Comparison of ENCODE assay signal across 26 cellular contexts in the genomic region with DNA sequence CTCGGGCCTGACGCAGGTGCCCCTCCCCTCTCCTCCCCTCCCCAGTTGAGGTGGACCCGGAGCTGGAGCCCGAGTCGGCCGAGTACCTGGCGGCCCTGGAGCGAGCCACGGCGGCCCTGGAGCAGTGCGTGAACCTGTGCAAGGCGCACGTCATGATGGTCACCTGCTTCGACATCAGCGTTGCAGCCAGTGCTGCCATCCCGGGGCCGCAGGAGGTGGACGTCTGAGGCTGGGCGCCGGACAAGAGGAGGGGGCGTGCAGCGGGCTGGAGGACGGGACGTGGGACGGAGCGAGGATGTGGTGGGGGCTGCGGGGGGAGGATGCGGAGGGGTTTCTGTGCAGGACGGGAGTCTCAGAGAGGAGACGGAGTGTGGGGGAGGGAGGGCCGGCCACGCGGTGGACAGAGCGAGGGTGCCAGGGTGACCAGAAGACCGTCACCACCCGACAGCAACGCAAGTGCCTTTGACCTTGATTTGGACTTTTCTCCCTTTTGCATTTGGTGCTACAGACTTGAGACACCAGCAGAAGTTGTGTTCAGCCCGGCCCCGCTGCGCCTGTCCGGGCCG. TPM values are rescaled to one million over a fixed set of nuclear protein-coding genes. Genes with fewer than 3 reads are reported as not detected.
"Had no signal": no experiment of that assay in that cellular context is flagged by ENCODE, and none has a peak within 500 bp of the region (broad histone marks: within the 10 kb centered on the region; RNA-seq: fewer than 3 reads in every experiment).

No MANE protein-coding gene starts in this region.

- H3K4me1 ChIP-seq: pancreas, prostate gland, right lobe of liver, sigmoid colon, tibial nerve had no signal

- H3K27ac ChIP-seq: neural progenitor cell, neutrophil, pancreas, prostate gland, right atrium auricular region, right lobe of liver, sigmoid colon, thoracic aorta, thyroid gland, tibial nerve, upper lobe of left lung, vagina had no signal

- DNase-seq: naive thymus-derived CD4-positive, alpha-beta T cell; natural killer cell; nucleus accumbens; retina; right lobe of liver; sigmoid colon; small intestine; stimulated activated CD4-positive, alpha-beta T cell treated with anti-CD3 and anti-CD28 coated beads, Interleukin-15, amount 100 ng/mL, for 24 hours; stimulated activated CD4-positive, alpha-beta T cell treated with anti-CD3 and anti-CD28 coated beads, Interleukin-2, amount 100 ng/mL, for 24 hours; stimulated activated CD4-positive, alpha-beta T cell treated with anti-CD3 and anti-CD28 coated beads, Interleukin-2, amount 100 ng/mL, for 48 hours; stimulated activated CD4-positive, alpha-beta T cell treated with anti-CD3 and anti-CD28 coated beads, Interleukin-4, amount 100 ng/mL, for 24 hours; stimulated activated naive B cell treated with anti-CD40 and anti-IgM and Interleukin-4, amounts not matched to agents 10 μg/mL and 1 μg/mL and 100 μg/mL, for 72 hours; stimulated activated naive CD4-positive, alpha-beta T cell treated with Interleukin-2 at 50 U/mL for 16 hours; trophoblast cell had no signal

- ATAC-seq: naive thymus-derived CD4-positive, alpha-beta T cell; natural killer cell; pancreas; right lobe of liver; stimulated activated effector memory CD8-positive, alpha-beta T cell treated with anti-CD3 and anti-CD28 coated beads, Interleukin-12 subunit alpha, Interleukin-12 subunit beta, amount 100 ng/mL, for 72 hours; stimulated activated naive B cell treated with anti-CD40 and anti-IgM and Interleukin-4, amounts not matched to agents 10 μg/mL and 1 μg/mL and 100 μg/mL, for 72 hours had no signal

- H3K9me3 ChIP-seq: neutrophil, pancreas, prostate gland, right atrium auricular region, right lobe of liver, sigmoid colon, stomach, thoracic aorta, thyroid gland, tibial nerve, upper lobe of left lung, vagina had no signal

- H3K36me3 ChIP-seq: neural progenitor cell, neutrophil, prostate gland, right atrium auricular region, right lobe of liver, sigmoid colon, thoracic aorta, thyroid gland had no signal

- H3K4me3 ChIP-seq: neural progenitor cell, pancreas, prostate gland, right atrium auricular region, right lobe of liver, sigmoid colon, thoracic aorta, thyroid gland, tibial nerve, upper lobe of left lung, vagina had no signal

- H3K27me3 ChIP-seq: neural progenitor cell, neutrophil, pancreas, right atrium auricular region, right lobe of liver, sigmoid colon, thyroid gland, upper lobe of left lung, vagina had no signal

RNA-seq across cellular contexts. Expression of a gene that starts 41.3 kb away (rescaled TPM):
- total RNA-seq: natural killer cell had no signal
- polyA plus RNA-seq: naive thymus-derived CD4-positive, alpha-beta T cell had no signal
